9 cellular contexts compared by ENCODE assay signal in the genomic region with DNA sequence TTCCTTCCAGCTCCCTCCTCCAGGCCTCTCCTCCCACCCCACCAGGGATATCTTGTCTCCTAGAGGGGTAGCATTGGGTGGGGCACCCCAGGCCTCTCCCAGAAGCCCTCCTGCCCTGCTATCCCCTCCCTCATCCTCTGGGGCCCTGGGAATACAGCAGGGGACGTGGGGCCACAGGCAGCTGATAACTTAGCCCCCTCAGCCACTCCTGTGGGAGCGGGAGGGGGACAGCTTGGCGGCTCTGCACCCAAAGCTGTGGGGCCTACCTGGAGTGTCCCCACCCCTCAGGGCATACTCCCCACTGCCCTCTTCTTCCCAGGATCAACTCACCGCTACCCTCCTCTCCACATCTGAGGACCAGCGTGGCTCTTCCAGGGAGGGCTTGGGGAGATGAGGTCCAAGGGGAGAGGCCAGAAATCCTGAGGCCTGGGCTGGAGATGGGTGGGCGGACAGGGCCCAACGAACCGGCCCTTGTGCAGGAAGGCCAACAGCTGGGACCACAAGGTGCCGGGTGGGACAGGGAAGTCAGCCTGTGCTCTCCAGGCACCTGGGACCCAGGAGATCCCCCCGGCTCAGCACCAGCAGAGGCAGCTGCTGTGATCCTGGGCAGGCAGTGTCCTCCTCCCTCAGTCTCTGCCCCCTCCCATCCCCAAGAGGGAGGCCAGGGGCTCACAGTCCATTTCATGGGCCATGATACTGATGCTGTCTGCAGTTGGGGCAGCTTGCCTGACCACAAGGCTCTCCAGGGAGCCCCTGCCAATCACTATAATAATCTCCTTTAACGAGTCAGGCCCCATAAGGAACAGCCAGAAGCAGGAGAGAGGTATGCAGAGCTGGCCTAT. TPM values are rescaled to one million over a fixed set of nuclear protein-coding genes. Genes with fewer than 3 reads are reported as not detected.
DNase-seq lines count a peak whose midpoint lies in the region; ATAC-seq, FAIRE-seq and TF ChIP-seq lines count a peak whose summit lies in the region.
"Had no signal": no experiment of that assay in that cellular context is flagged by ENCODE, and none has a peak within 500 bp of the region (broad histone marks: within the 10 kb centered on the region; RNA-seq: fewer than 3 reads in every experiment).

No MANE protein-coding gene starts in this region.

- dilution Hi-C loops in endothelial cell of umbilical vein (cut with MboI; ENCODE audit: extremely low pct_ligation_motif_present, low sequenced_read_pairs), result no loop called here

- H3K27ac Mint-ChIP-seq in nephron progenitor cell, result peak overlapping the region; percentile 89
- H3K27ac Mint-ChIP-seq in activated T-helper 2 cell treated with anti-CD3 and anti-CD28 coated beads, Interferon-gamma antibody, Interleukin-2, Interleukin-4, amounts not matched to agents 10 μg/mL and 5 μg/mL and 100 μg/mL, durations not matched to agents 14 hours and 24 hours and 36 hours, result no peak overlapping the region

- H3K27ac ChIP-seq in C4-2B (peak overlapping the region; percentile 4), Peyer's patch (peak overlapping the region in 3 of 4 donors; percentile 8 to 36 (median 35)), endothelial cell of umbilical vein (ENCODE audit: insufficient read depth, low read depth, low read length) (no peak overlapping the region)

- H3K36me3 ChIP-seq in Peyer's patch (peaks cover 0 to 37% (median 0%) of the 10 kb centered on the region in 3 donors), endothelial cell of umbilical vein (ENCODE audit: control insufficient read depth in 2 of 2, extremely low read depth in 1 of 2, insufficient read depth in 2 of 2, low read length in 2 of 2) (peaks cover 5 to 10% of the 10 kb centered on the region in 2 experiments)

- H4K20me1 ChIP-seq in endothelial cell of umbilical vein (replicated peaks; ENCODE audit: control insufficient read depth, extremely low read depth, insufficient read depth, low read length), result no peaks in the 10 kb centered on the region

- H3K4me3 ChIP-seq in Peyer's patch (no peak overlapping the region), endothelial cell of umbilical vein (replicated peaks in 1 of 3; ENCODE audit: insufficient read depth in 1 of 3, low read depth in 1 of 3, low read length in 3 of 3) (no peak overlapping the region)

- H3K4me3 Mint-ChIP-seq in nephron progenitor cell, result no peak overlapping the region
- no peak overlapping the region for H3K4me3 Mint-ChIP-seq in activated T-helper 2 cell treated with anti-CD3 and anti-CD28 coated beads, Interferon-gamma antibody, Interleukin-2, Interleukin-4, amounts not matched to agents 10 μg/mL and 5 μg/mL and 100 μg/mL, durations not matched to agents 14 hours and 24 hours and 36 hours (ENCODE audit: low read depth)

- H3K4me1 ChIP-seq in Peyer's patch (peaks cover 0 to 13% (median 10%) of the 10 kb centered on the region in 4 donors), endothelial cell of umbilical vein (ENCODE audit: control insufficient read depth, extremely low read depth, insufficient read depth, low read length) (no peaks in the 10 kb centered on the region)

- no peak for ATAC-seq in HG02885 (IDR thresholded peaks at IDR 0.05; ENCODE audit: poor library complexity, unreplicated experiment)

- no TSS peak for BruUV-seq in endothelial cell of umbilical vein (replicated peaks; lab: Mats Ljungman, UMichigan)

- H3K9me3 Mint-ChIP-seq in nephron progenitor cell, result peaks cover 20% of the 10 kb centered on the region
- no peaks in the 10 kb centered on the region for H3K9me3 Mint-ChIP-seq in activated T-helper 2 cell treated with anti-CD3 and anti-CD28 coated beads, Interferon-gamma antibody, Interleukin-2, Interleukin-4, amounts not matched to agents 10 μg/mL and 5 μg/mL and 100 μg/mL, durations not matched to agents 14 hours and 24 hours and 36 hours

- no peak overlapping the region for H3K4me2 ChIP-seq in endothelial cell of umbilical vein (ENCODE audit: insufficient read depth, low read length)

- no peak overlapping the region for H2AFZ ChIP-seq in endothelial cell of umbilical vein (ENCODE audit: low read depth, low read length)

- no peaks in the 10 kb centered on the region for H3K9me1 ChIP-seq in endothelial cell of umbilical vein (replicated peaks; ENCODE audit: control insufficient read depth, extremely low read depth, insufficient read depth, low read length)

- TF ChIP-seq CTCF in C4-2B (conservative IDR thresholded peaks at IDR 0.05) (no peak), Peyer's patch (IDR thresholded peaks at IDR 0.05) (no peak), endothelial cell of umbilical vein (IDR thresholded peaks at IDR 0.05; ENCODE audit: extremely low read depth in 1 of 2, insufficient read depth in 1 of 2, low read depth in 1 of 2, low read length in 2 of 2) (no peak), nephron progenitor cell (IDR thresholded peaks at IDR 0.05) (no peak)

- POLR2A ChIA-PET in endothelial cell of umbilical vein (lab: Charles Lee), result interaction anchor here (0.5 to 6.9 kb wide), 8 partner anchors 9 to 123 kb away, joined by 3 to 70 read pairs (median 4); a partner anchor contains a TSS

- DNase-seq in Peyer's patch (peak; percentile 16 to 66 (median 53)), endothelial cell of umbilical vein (ENCODE audit: low read depth, low spot score) (peak; percentile 55), nephron progenitor cell (no peak), NCI-H1417 treated with DMSO at 0.1 percent for 48 hours (lab: John Stamatoyannopoulos, UW) (no peak), NCI-H1417 (lab: John Stamatoyannopoulos, UW) (no peak)
- DNase-seq in activated T-helper 2 cell treated with anti-CD3 and anti-CD28 coated beads, Interferon-gamma antibody, Interleukin-2, Interleukin-4, amounts not matched to agents 10 μg/mL and 5 μg/mL and 100 μg/mL, durations not matched to agents 14 hours and 24 hours and 36 hours (ENCODE audit: low spot score), result no peak
- DNase-seq: cerebellar nuclear complex had no signal

- CTCF ChIA-PET in endothelial cell of umbilical vein (lab: Charles Lee), result interaction anchor here (1.0 to 2.6 kb wide), 6 partner anchors 22 to 64 kb away, joined by 3 to 15 read pairs (median 8); a partner anchor contains a TSS

- H3K4me1 Mint-ChIP-seq in nephron progenitor cell, result peaks cover 62% of the 10 kb centered on the region
- H3K4me1 Mint-ChIP-seq in activated T-helper 2 cell treated with anti-CD3 and anti-CD28 coated beads, Interferon-gamma antibody, Interleukin-2, Interleukin-4, amounts not matched to agents 10 μg/mL and 5 μg/mL and 100 μg/mL, durations not matched to agents 14 hours and 24 hours and 36 hours (ENCODE audit: low read depth), result peaks cover 21% of the 10 kb centered on the region

- TF ChIP-seq POLR2A in Peyer's patch (IDR thresholded peaks at IDR 0.05), result no peak
- no peak for TF ChIP-seq POLR2A in endothelial cell of umbilical vein (IDR thresholded peaks at IDR 0.05; ENCODE audit: low read depth, low read length)

- peaks cover 43% of the 10 kb centered on the region for H3K36me3 Mint-ChIP-seq in nephron progenitor cell (ENCODE audit: low read depth)
- H3K36me3 Mint-ChIP-seq in activated T-helper 2 cell treated with anti-CD3 and anti-CD28 coated beads, Interferon-gamma antibody, Interleukin-2, Interleukin-4, amounts not matched to agents 10 μg/mL and 5 μg/mL and 100 μg/mL, durations not matched to agents 14 hours and 24 hours and 36 hours (ENCODE audit: low read depth), result peaks cover 29% of the 10 kb centered on the region

- peaks cover 20% of the 10 kb centered on the region for H3K79me2 ChIP-seq in endothelial cell of umbilical vein (ENCODE audit: control insufficient read depth, insufficient read depth, low read length)

- no peaks in the 10 kb centered on the region for H3K27me3 ChIP-seq in Peyer's patch
- no peaks in the 10 kb centered on the region for H3K27me3 ChIP-seq in endothelial cell of umbilical vein (ENCODE audit: control insufficient read depth in 2 of 2, insufficient read depth in 2 of 2, low read length in 2 of 2)

- no peak overlapping the region for H3K9ac ChIP-seq in endothelial cell of umbilical vein (replicated peaks; ENCODE audit: extremely low read depth, insufficient read depth, low read length)

- intact Hi-C loops in endothelial cell of umbilical vein (cut with micrococcal nuclease), result no loop called here
- intact Hi-C loops in activated T-helper 2 cell treated with anti-CD3 and anti-CD28 coated beads, Interferon-gamma antibody, Interleukin-2, Interleukin-4, amounts not matched to agents 10 μg/mL and 5 μg/mL and 100 μg/mL, durations not matched to agents 14 hours and 24 hours and 36 hours (cut with micrococcal nuclease), result no loop called here

- H3K27me3 Mint-ChIP-seq in nephron progenitor cell (ENCODE audit: low read depth, poor library complexity), result no peaks in the 10 kb centered on the region
- no peaks in the 10 kb centered on the region for H3K27me3 Mint-ChIP-seq in activated T-helper 2 cell treated with anti-CD3 and anti-CD28 coated beads, Interferon-gamma antibody, Interleukin-2, Interleukin-4, amounts not matched to agents 10 μg/mL and 5 μg/mL and 100 μg/mL, durations not matched to agents 14 hours and 24 hours and 36 hours (ENCODE audit: low read depth)

- no peak for FAIRE-seq in endothelial cell of umbilical vein (lab: Jason Lieb, UNC)

- no peaks in the 10 kb centered on the region for H3K9me3 ChIP-seq in Peyer's patch
- H3K9me3 ChIP-seq in endothelial cell of umbilical vein (replicated peaks; ENCODE audit: control insufficient read depth, insufficient read depth, low read length), result no peaks in the 10 kb centered on the region

RNA-seq across cellular contexts. Expression of a gene that starts 23.2 kb away (rescaled TPM):
- 1,000 to 10,000 TPM in 2 of 4 donors, 100 to 1,000 TPM in 2; 705 to 1,411 (median 1,064) TPM for total RNA-seq in Peyer's patch
- total RNA-seq in endothelial cell of umbilical vein, result 957 and 1,053 TPM in 2 replicates
- polyA plus RNA-seq in endothelial cell of umbilical vein, result 34.4 and 43.3 TPM in 2 replicates
- polyA plus RNA-seq in endothelial cell of umbilical vein (2011; cell fraction: cytosol; rRNA removed), result 15.1 and 49.9 TPM in 2 replicates
- polyA plus RNA-seq in endothelial cell of umbilical vein (2011; cell fraction: nucleus; rRNA removed), result 443 and 462 TPM in 2 replicates
- 254 and 310 TPM in 2 replicates for polyA plus RNA-seq in endothelial cell of umbilical vein (2012)
- 900 and 1,086 TPM in 2 replicates for polyA minus RNA-seq in endothelial cell of umbilical vein
- polyA minus RNA-seq in endothelial cell of umbilical vein (2011; cell fraction: cytosol; rRNA and poly(A)+ RNA removed), result 31.7 TPM
- 1,191 and 1,444 TPM in 2 replicates for polyA minus RNA-seq in endothelial cell of umbilical vein (2011; cell fraction: nucleus; rRNA and poly(A)+ RNA removed)
- 422 and 430 TPM in 2 replicates for total RNA-seq in activated T-helper 2 cell treated with anti-CD3 and anti-CD28 coated beads, Interferon-gamma antibody, Interleukin-2, Interleukin-4, amounts not matched to agents 10 μg/mL and 5 μg/mL and 100 μg/mL, durations not matched to agents 14 hours and 24 hours and 36 hours

RNA-seq across cellular contexts. Expression of a gene that starts 53.0 kb away (rescaled TPM):
- total RNA-seq in Peyer's patch, result over 10,000 TPM; 10,683 to 28,425 (median 19,356) TPM
- total RNA-seq in endothelial cell of umbilical vein, result 7,529 and 7,700 TPM in 2 replicates
- polyA plus RNA-seq in endothelial cell of umbilical vein, result 394 and 491 TPM in 2 replicates
- polyA plus RNA-seq in endothelial cell of umbilical vein (2011; cell fraction: cytosol; rRNA removed), result 47.1 and 87.3 TPM in 2 replicates
- polyA plus RNA-seq in endothelial cell of umbilical vein (2011; cell fraction: nucleus; rRNA removed), result 5,514 and 5,703 TPM in 2 replicates
- 638 and 920 TPM in 2 replicates for polyA plus RNA-seq in endothelial cell of umbilical vein (2012)
- polyA minus RNA-seq in endothelial cell of umbilical vein, result 8,330 and 9,132 TPM in 2 replicates
- 1,996 TPM for polyA minus RNA-seq in endothelial cell of umbilical vein (2011; cell fraction: cytosol; rRNA and poly(A)+ RNA removed)
- 28,697 and 33,573 TPM in 2 replicates for polyA minus RNA-seq in endothelial cell of umbilical vein (2011; cell fraction: nucleus; rRNA and poly(A)+ RNA removed)
- 4,338 and 4,347 TPM in 2 replicates for total RNA-seq in activated T-helper 2 cell treated with anti-CD3 and anti-CD28 coated beads, Interferon-gamma antibody, Interleukin-2, Interleukin-4, amounts not matched to agents 10 μg/mL and 5 μg/mL and 100 μg/mL, durations not matched to agents 14 hours and 24 hours and 36 hours

RNA-seq across cellular contexts. Expression of a gene that starts 59.4 kb away (rescaled TPM):
- total RNA-seq in Peyer's patch, result 100 to 1,000 TPM in 2 of 4 donors, 10 to 100 TPM in 2; 51.2 to 115 (median 102) TPM
- total RNA-seq in endothelial cell of umbilical vein, result 53.9 and 57.7 TPM in 2 replicates
- polyA plus RNA-seq in endothelial cell of umbilical vein, result 36.4 and 45.3 TPM in 2 replicates
- 24.9 and 33.1 TPM in 2 replicates for polyA plus RNA-seq in endothelial cell of umbilical vein (2011; cell fraction: cytosol; rRNA removed)
- polyA plus RNA-seq in endothelial cell of umbilical vein (2011; cell fraction: nucleus; rRNA removed), result 38.1 and 42.6 TPM in 2 replicates
- polyA plus RNA-seq in endothelial cell of umbilical vein (2012), result 24.3 and 29.2 TPM in 2 replicates
- polyA minus RNA-seq in endothelial cell of umbilical vein, result 34.9 and 44.0 TPM in 2 replicates
- 16.4 TPM for polyA minus RNA-seq in endothelial cell of umbilical vein (2011; cell fraction: cytosol; rRNA and poly(A)+ RNA removed)
- polyA minus RNA-seq in endothelial cell of umbilical vein (2011; cell fraction: nucleus; rRNA and poly(A)+ RNA removed), result 22.2 and 24.7 TPM in 2 replicates
- total RNA-seq in activated T-helper 2 cell treated with anti-CD3 and anti-CD28 coated beads, Interferon-gamma antibody, Interleukin-2, Interleukin-4, amounts not matched to agents 10 μg/mL and 5 μg/mL and 100 μg/mL, durations not matched to agents 14 hours and 24 hours and 36 hours, result 39.7 and 39.8 TPM in 2 replicates

Comparison
In these comparisons a context has a peak if more than half of its experiments do, and no peak if none do; other contexts are left out.
1. DNase-seq: peak in Peyer's patch (3 of 3) and endothelial cell of umbilical vein (single experiment); none in nephron progenitor cell (single experiment), NCI-H1417 treated with DMSO at 0.1 percent for 48 hours (single experiment), activated T-helper 2 cell treated with anti-CD3 and anti-CD28 coated beads, Interferon-gamma antibody, Interleukin-2, Interleukin-4, amounts not matched to agents 10 μg/mL and 5 μg/mL and 100 μg/mL, durations not matched to agents 14 hours and 24 hours and 36 hours (single experiment) and NCI-H1417 (0 of 3).